In genomic region chr1:30032302-30032701, GRCh38 we compare ENCODE assay signal across 2 cellular contexts.
TF ChIP-seq lines count a peak whose summit lies in the region.

No MANE protein-coding gene starts in this region.

TF ChIP-seq in HepG2, 621 proteins besides CTCF, POLR2A, EP300 and RAD21:
- TF ChIP-seq TRAFD1 (CRISPR knock-in tag; IDR thresholded peaks at IDR 0.05; ENCODE audit: borderline replicate concordance) (no peak), SRSF4 (IDR thresholded peaks at IDR 0.05; ENCODE audit: low read depth, low read length, poor library complexity, severe bottlenecking) (no peak), KMT2B (CRISPR knock-in tag; IDR thresholded peaks at IDR 0.05) (no peak), TERF1 (CRISPR knock-in tag; IDR thresholded peaks at IDR 0.05) (no peak), ZNF335 (CRISPR knock-in tag; IDR thresholded peaks at IDR 0.05) (no peak), ZNF124 (CRISPR knock-in tag; IDR thresholded peaks at IDR 0.05) (peak; percentile 82; the same call in 1 of the 2 replicates)

TF ChIP-seq in K562, 482 proteins besides CTCF, POLR2A, EP300 and RAD21:
- TF ChIP-seq ZFPM2 (CRISPR knock-in tag; IDR thresholded peaks at IDR 0.05) = no peak
- no peak for TF ChIP-seq SRSF3 (IDR thresholded peaks at IDR 0.05; ENCODE audit: insufficient read depth, low read length)
- TF ChIP-seq ZNF124 (CRISPR knock-in tag; IDR thresholded peaks at IDR 0.05) = peak; percentile 74; the same call in 1 of the 2 replicates
- TF ChIP-seq TSHZ1 (CRISPR knock-in tag; IDR thresholded peaks at IDR 0.05) = no peak
- no peak for TF ChIP-seq NFIX (CRISPR knock-in tag; IDR thresholded peaks at IDR 0.05; ENCODE audit: low read depth)
- no peak for TF ChIP-seq ZNF778 (CRISPR knock-in tag; IDR thresholded peaks at IDR 0.05)
- TF ChIP-seq ZNF445 (CRISPR knock-in tag; IDR thresholded peaks at IDR 0.05; ENCODE audit: low read depth) = no peak
- no peak for TF ChIP-seq CREB1 (IDR thresholded peaks at IDR 0.05)
- no peak for TF ChIP-seq CREB1 (CRISPR knock-in tag; IDR thresholded peaks at IDR 0.05)
- no peak for TF ChIP-seq NBN (IDR thresholded peaks at IDR 0.05; ENCODE audit: low read depth)
